ENCODE assay signal across 9 cellular contexts in the genomic region with DNA sequence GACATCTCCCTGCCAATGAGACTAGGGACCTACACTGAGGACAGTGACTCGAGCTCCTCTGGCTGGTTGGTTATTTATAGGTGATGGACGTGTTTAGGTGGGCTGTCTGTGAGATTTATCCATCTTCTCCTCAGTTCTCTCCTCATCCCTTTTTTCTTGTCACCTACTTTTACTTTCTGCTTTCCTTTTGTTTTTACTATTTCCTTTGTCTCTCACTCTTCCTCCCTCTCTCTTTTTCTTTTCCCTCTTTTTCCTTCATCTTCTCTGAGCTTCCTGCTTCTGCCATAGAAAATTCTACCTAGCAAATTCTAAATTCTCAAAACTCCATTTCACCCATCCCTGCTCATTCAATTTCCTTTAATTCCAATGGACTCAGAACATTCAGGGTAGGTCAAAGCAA.
"Had no signal": no experiment of that assay in that cellular context is flagged by ENCODE, and none has a peak within 500 bp of the region (broad histone marks: within the 10 kb centered on the region; RNA-seq: fewer than 3 reads in every experiment).

No MANE protein-coding gene starts in this region.

- H3K4me3 Mint-ChIP-seq: GM23338, H9, HFFc6 had no signal

- H3K27ac Mint-ChIP-seq: GM23338, H9, HFFc6 had no signal

- H3K9me3 ChIP-seq: HAP-1 had no signal

- H3K27ac ChIP-seq: GM23248 had no signal

- H3K4me1 ChIP-seq: HAP-1 had no signal

- ATAC-seq: GM23338, HCT116 had no signal

- H3K4me3 ChIP-seq: GM23248, GM23338, HAP-1 had no signal

- DNase-seq: GM23248, GOT3, H7, H9, HCEC 1CT, HFFc6 had no signal

- H3K36me3 ChIP-seq: HAP-1 had no signal
